Comparison of ENCODE assay signal across 13 cellular contexts in genomic region chr11:120120805-120121335, GRCh38. TPM values are rescaled to one million over a fixed set of nuclear protein-coding genes. Genes with fewer than 3 reads are reported as not detected.
"Had no signal": no experiment of that assay in that cellular context is flagged by ENCODE, and none has a peak within 500 bp of the region (broad histone marks: within the 10 kb centered on the region; RNA-seq: fewer than 3 reads in every experiment).

No MANE protein-coding gene starts in this region.

- DNase-seq: activated CD4-positive, alpha-beta T cell treated with anti-CD3 and anti-CD28 coated beads for 36 hours; central memory CD4-positive, alpha-beta T cell; effector CD8-positive, alpha-beta T cell; natural killer cell; sigmoid colon; stimulated activated CD4-positive, alpha-beta T cell treated with anti-CD3 and anti-CD28 coated beads, Interleukin-2, amount 100 ng/mL, for 48 hours; stimulated activated naive CD8-positive, alpha-beta T cell treated with anti-CD3 and anti-CD28 coated beads, Interleukin-15, Interleukin-2, amounts not matched to agents 100 U/mL and 50 U/mL, for 24 hours; T-cell had no signal

- H3K4me1 ChIP-seq: sigmoid colon had no signal

- H3K27ac ChIP-seq: coronary artery, sigmoid colon, VCaP had no signal

- ATAC-seq: activated CD4-positive, alpha-beta T cell treated with anti-CD3 and anti-CD28 coated beads for 36 hours; natural killer cell; stimulated activated naive CD8-positive, alpha-beta T cell treated with anti-CD3 and anti-CD28 coated beads, Interleukin-15, Interleukin-2, amounts not matched to agents 100 U/mL and 50 U/mL, for 24 hours; T-cell had no signal

- H3K36me3 ChIP-seq: sigmoid colon had no signal

- H3K4me3 ChIP-seq: coronary artery, lung, sigmoid colon had no signal

- H3K9me3 ChIP-seq: sigmoid colon had no signal

- H3K27me3 ChIP-seq: sigmoid colon had no signal

RNA-seq across cellular contexts. Expression of gene TRIM29, which starts 17.0 kb away (rescaled TPM):
- total RNA-seq: activated CD4-positive, alpha-beta T cell treated with anti-CD3 and anti-CD28 coated beads for 36 hours; glomerular endothelial cell; natural killer cell; pulmonary artery endothelial cell; T-cell had no signal
